24 cellular contexts compared by ENCODE assay signal in the genomic region with DNA sequence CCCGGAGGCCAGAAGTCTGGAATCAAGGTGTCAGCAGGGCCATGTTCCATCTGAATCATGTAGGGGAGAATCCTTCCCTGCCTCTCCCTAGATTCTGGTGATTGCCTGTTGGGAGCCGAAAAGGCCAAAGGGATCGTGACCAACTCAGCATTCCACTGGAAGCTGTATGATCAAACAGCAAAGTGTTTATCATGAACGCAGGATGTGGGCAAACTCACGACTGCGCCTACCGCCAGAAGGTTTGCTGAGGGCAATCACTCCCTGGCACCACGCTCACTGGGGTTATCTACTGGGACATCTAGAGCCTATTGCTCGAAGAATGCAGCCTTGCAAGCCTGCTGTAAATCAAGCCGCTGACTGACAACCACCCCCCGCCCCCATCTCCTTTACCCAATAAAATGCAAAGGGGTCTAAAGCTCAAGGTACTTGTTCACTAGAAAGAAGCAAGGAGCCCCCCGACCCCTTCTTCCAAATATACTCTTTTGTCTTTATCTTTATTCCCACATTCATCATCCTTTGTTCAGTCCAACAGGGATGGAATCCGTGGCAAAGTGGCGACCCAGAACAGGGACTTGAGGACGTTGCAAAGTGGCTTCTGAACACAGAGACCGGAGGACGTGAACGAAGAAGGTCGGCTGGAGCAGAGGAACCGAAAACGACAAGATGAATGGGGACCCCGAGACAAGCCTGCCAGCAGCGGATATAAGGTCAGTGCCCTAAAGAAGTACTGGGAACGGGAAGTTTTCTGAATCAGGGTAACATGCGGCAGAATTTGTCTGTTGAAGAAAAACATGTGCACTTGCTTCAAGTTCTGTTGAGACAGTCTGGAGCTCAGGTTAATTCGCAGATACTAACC. TPM values are rescaled to one million over a fixed set of nuclear protein-coding genes. Genes with fewer than 3 reads are reported as not detected.
DNase-seq lines count a peak whose midpoint lies in the region; ATAC-seq, FAIRE-seq and TF ChIP-seq lines count a peak whose summit lies in the region.
"Had no signal": no experiment of that assay in that cellular context is flagged by ENCODE, and none has a peak within 500 bp of the region (broad histone marks: within the 10 kb centered on the region; RNA-seq: fewer than 3 reads in every experiment).

No MANE protein-coding gene starts in this region.

- no peak for TF ChIP-seq POLR2A in K562 (conservative IDR thresholded peaks at IDR 0.05)
- TF ChIP-seq POLR2A in ovary (IDR thresholded peaks at IDR 0.05), result no peak

- H3K79me1 ChIP-seq in trophoblast cell (ENCODE audit: low read length), result no peaks in the 10 kb centered on the region

- no peaks in the 10 kb centered on the region for H3K4me1 Mint-ChIP-seq in osteocyte (ENCODE audit: unreplicated experiment)
- H3K4me1 Mint-ChIP-seq: CD8-positive, alpha-beta memory T cell had no signal

- H2AFZ ChIP-seq in K562 (ENCODE audit: low read depth, low read length), result no peak overlapping the region
- H2AFZ ChIP-seq in trophoblast cell (ENCODE audit: insufficient read depth, low read length, poor library complexity), result no peak overlapping the region

- DNase-seq in H4 (ENCODE audit: low spot score), result peak; percentile 72
- DNase-seq in MV-4-11 (lab: John Stamatoyannopoulos, UW), result peak; percentile 49
- DNase-seq in K562 (ENCODE audit: extremely low read depth in 1 of 4, low spot score in 3 of 4), result no peak
- DNase-seq in trophoblast cell, result peak; percentile 87 to 93
- DNase-seq in HPDE6-E6E7 (ENCODE audit: extremely low spot score), result no peak
- no peak for DNase-seq in ovary
- no peak for DNase-seq in osteocyte (ENCODE audit: extremely low spot score, unreplicated experiment)
- DNase-seq: Calu3; CD8-positive, alpha-beta memory T cell; DND-41; IMR-90; NCI-H1105 treated with DMSO at 0.1 percent for 48 hours; NCI-H146; NCI-H1930; NCI-H2107; NCI-H446 treated with DMSO at 0.1 percent for 48 hours; NCI-H69; SHP77 treated with DMSO at 0.1 percent for 48 hours had no signal

- H3K27ac Mint-ChIP-seq in osteocyte (ENCODE audit: unreplicated experiment), result no peak overlapping the region
- H3K27ac Mint-ChIP-seq: B cell had no signal

- H3K9ac ChIP-seq in K562 (ENCODE audit: insufficient read depth in 1 of 2, low read depth in 2 of 2, low read length in 2 of 2) (no peak overlapping the region), trophoblast cell (ENCODE audit: low read length) (no peak overlapping the region)

- H3K4me2 ChIP-seq in K562 (ENCODE audit: insufficient read depth, low read length) (no peak overlapping the region), trophoblast cell (ENCODE audit: low read length) (no peak overlapping the region)

- H3K4me3 ChIP-seq in K562 (no peak overlapping the region), trophoblast cell (ENCODE audit: low read depth, low read length) (no peak overlapping the region), ovary (no peak overlapping the region)
- H3K4me3 ChIP-seq: SK-N-MC had no signal

- intact Hi-C loops in K562 (cut with micrococcal nuclease), result no loop called here
- intact Hi-C loops in ovary (cut with DNase I), result no loop called here

- H3K23ac ChIP-seq in trophoblast cell (ENCODE audit: low read length), result no peak overlapping the region

- no peak overlapping the region for H3K4ac ChIP-seq in trophoblast cell (ENCODE audit: low read depth, low read length)

- no peak overlapping the region for H2AK5ac ChIP-seq in trophoblast cell (ENCODE audit: low read length)

- H3K27me3 Mint-ChIP-seq in osteocyte (ENCODE audit: unreplicated experiment), result peaks cover 54% of the 10 kb centered on the region

- no peak overlapping the region for H3K18ac ChIP-seq in trophoblast cell (ENCODE audit: low read length)

- H3K27ac ChIP-seq in K562 (ENCODE audit: extremely low read depth, low read depth, low read length) (no peak overlapping the region), trophoblast cell (ENCODE audit: low read depth, low read length) (peak overlapping the region; percentile 8), ovary (no peak overlapping the region)
- H3K27ac ChIP-seq: SK-N-MC had no signal

- no peaks in the 10 kb centered on the region for H4K20me1 ChIP-seq in K562 (replicated peaks; ENCODE audit: control insufficient read depth, insufficient read depth, low read length)

- H2BK5ac ChIP-seq in trophoblast cell (ENCODE audit: low read depth, low read length, poor library complexity), result no peak overlapping the region

- ATAC-seq in K562, result no peak
- ATAC-seq: Panc1 had no signal

- peaks cover 39 to 51% of the 10 kb centered on the region in 2 experiments for H3K27me3 ChIP-seq in K562 (ENCODE audit: control insufficient read depth in 2 of 2, insufficient read depth in 2 of 2, low read length in 2 of 2)
- H3K27me3 ChIP-seq in trophoblast cell (ENCODE audit: insufficient read depth, low read length), result no peaks in the 10 kb centered on the region
- no peaks in the 10 kb centered on the region for H3K27me3 ChIP-seq in ovary

- peak overlapping the region; percentile 9 for H4K91ac ChIP-seq in trophoblast cell (ENCODE audit: low read depth, low read length)

- H3K79me2 ChIP-seq in K562 (ENCODE audit: control insufficient read depth, insufficient read depth, low read length), result no peaks in the 10 kb centered on the region
- H3K79me2 ChIP-seq in trophoblast cell (ENCODE audit: control insufficient read depth, insufficient read depth, low read length, poor library complexity), result no peaks in the 10 kb centered on the region

- peak; percentile 48 for FAIRE-seq in K562 (lab: Jason Lieb, UNC)
- FAIRE-seq: GM19239, H54 had no signal

- in situ Hi-C loops in K562 (cut with MboI), result no loop called here

- no peak overlapping the region for H3K4me3 Mint-ChIP-seq in osteocyte (ENCODE audit: unreplicated experiment)
- H3K4me3 Mint-ChIP-seq: B cell; CD14-positive monocyte; CD8-positive, alpha-beta memory T cell had no signal

- TF ChIP-seq RAD21 in K562 (CRISPR knock-in tag; conservative IDR thresholded peaks at IDR 0.05 in 1 of 2, IDR thresholded peaks at IDR 0.05 in 1 of 2), result no peak

- CTCF ChIA-PET in K562 (lab: Yijun Ruan, JAX; ENCODE audit: low intra/inter-chr PET ratio), result no interaction called here

- no peak overlapping the region for H4K8ac ChIP-seq in trophoblast cell (ENCODE audit: low read depth, low read length)

- H3K4me1 ChIP-seq in K562 (replicated peaks in 1 of 2; ENCODE audit: control insufficient read depth in 2 of 2, insufficient read depth in 2 of 2, low read length in 2 of 2) (no peaks in the 10 kb centered on the region), trophoblast cell (ENCODE audit: control insufficient read depth in 1 of 2, insufficient read depth in 2 of 2, low read length in 2 of 2) (peaks cover 8 to 16% of the 10 kb centered on the region in 2 experiments), ovary (ENCODE audit: insufficient read depth) (no peaks in the 10 kb centered on the region)

- H3K9me3 ChIP-seq in K562 (replicated peaks; ENCODE audit: control insufficient read depth, insufficient read depth, low read depth, low read length), result no peaks in the 10 kb centered on the region
- no peaks in the 10 kb centered on the region for H3K9me3 ChIP-seq in trophoblast cell (ENCODE audit: insufficient read depth, low read depth, low read length)
- no peaks in the 10 kb centered on the region for H3K9me3 ChIP-seq in ovary

- no peak overlapping the region for H2BK120ac ChIP-seq in trophoblast cell (ENCODE audit: insufficient read depth, low read length, poor library complexity)

- no peak overlapping the region for H4K12ac ChIP-seq in trophoblast cell (ENCODE audit: low read depth, low read length)

- no peak overlapping the region for H3K14ac ChIP-seq in trophoblast cell (ENCODE audit: low read length)

- no peak for TF ChIP-seq EP300 in K562 (IDR thresholded peaks at IDR 0.05; ENCODE audit: low read length)
- TF ChIP-seq EP300 in ovary (IDR thresholded peaks at IDR 0.05), result no peak

- H2BK12ac ChIP-seq in trophoblast cell (ENCODE audit: low read length), result no peak overlapping the region

- BruUV-seq in K562 (replicated peaks; lab: Mats Ljungman, UMichigan), result no TSS peak

- no peaks in the 10 kb centered on the region for H3K36me3 Mint-ChIP-seq in osteocyte (ENCODE audit: unreplicated experiment)
- H3K36me3 Mint-ChIP-seq: CD14-positive monocyte had no signal

- 2% methylated on average over 26 of the region's 26 CpGs for WGBS in K562 (ENCODE audit: insufficient coverage, low coverage, missing lambda C conversion rate)
- WGBS in trophoblast cell (ENCODE audit: extremely low coverage, insufficient coverage, insufficient read length), result no CpG with 5 or more reads among the region's 26 CpGs
- WGBS in ovary, 3 donors, result 58 to 64% (median 61%) methylated on average over 26 of the region's 26 CpGs

- POLR2A ChIA-PET in K562 (lab: Yijun Ruan, JAX), result interaction anchor here (0.6 kb wide), 1 partner anchor 11 kb away, joined by 3 read pairs; no protein-coding TSS in a partner anchor

- H3K36me3 ChIP-seq in K562 (ENCODE audit: control insufficient read depth, insufficient read depth, low read length), result no peaks in the 10 kb centered on the region
- no peaks in the 10 kb centered on the region for H3K36me3 ChIP-seq in trophoblast cell (ENCODE audit: control insufficient read depth in 1 of 2, insufficient read depth in 2 of 2, low read length in 2 of 2)
- no peaks in the 10 kb centered on the region for H3K36me3 ChIP-seq in ovary

- no peaks in the 10 kb centered on the region for H3K9me3 Mint-ChIP-seq in osteocyte (ENCODE audit: unreplicated experiment)

- TF ChIP-seq CTCF in K562 (IDR thresholded peaks at IDR 0.05 in 2 of 3, conservative IDR thresholded peaks at IDR 0.05 in 1 of 3; ENCODE audit: insufficient read depth in 2 of 3, low read depth in 1 of 3, low read length in 3 of 3) (no peak), ovary (IDR thresholded peaks at IDR 0.05) (no peak), osteocyte (IDR thresholded peaks at IDR 0.05) (no peak)

- no peaks in the 10 kb centered on the region for H3K9me1 ChIP-seq in K562 (ENCODE audit: control insufficient read depth, insufficient read depth, low read length)

RNA-seq across cellular contexts. Expression of a gene that starts 16.8 kb away (rescaled TPM):
- total RNA-seq in H4 (2014; rRNA removed; shearing (Covaris generic)), result not detected in 2 replicates
- total RNA-seq in K562 (2011; cell fraction: chromatin; rRNA removed; ENCODE audit: low replicate concordance), result 0.37 and 0.69 TPM in 2 replicates
- 0.53 and 0.83 TPM in 2 replicates for total RNA-seq in K562 (2011; cell fraction: nucleolus; rRNA removed)
- 0.23 TPM in 1 of 2 replicates, not detected in the other for total RNA-seq in K562 (2011; cell fraction: nucleoplasm; rRNA removed)
- not detected in 2 replicates for total RNA-seq in K562 (2014; rRNA removed)
- total RNA-seq in K562 (2014; rRNA removed; fragmentation: Illumina TruSeq; extraction: Trizol), result not detected in 2 replicates
- not detected in 2 replicates for total RNA-seq in K562 (2015; rRNA removed; fragmentation: Illumina TruSeq; extraction: Trizol)
- total RNA-seq in K562 (2021), result 0.27 TPM in 1 of 2 replicates, not detected in the other
- 0.18 and 0.62 TPM in 2 replicates for polyA plus RNA-seq in K562 (2011; rRNA removed)
- 0.19 and 0.32 TPM in 2 replicates for polyA plus RNA-seq in K562 (2011; cell fraction: cytosol; rRNA removed)
- 2.4 and 4.7 TPM in 2 replicates for polyA plus RNA-seq in K562 (2011; cell fraction: nucleus; rRNA removed)
- 0.05 and 0.58 TPM in 2 replicates for polyA plus RNA-seq in K562 (2012)
- polyA plus RNA-seq in K562 (2014; fragmentation: Illumina TruSeq; extraction: Trizol), result not detected in 2 replicates
- under 1 TPM in 1 of 2 experiments, not detected in 1; 0.08 TPM for polyA plus RNA-seq in K562 (2014; fragmentation: Nextera tagmentation; extraction: Ambion mirVana)
- polyA plus RNA-seq in K562 (2014; rRNA removed), result not detected in 2 replicates
- 0.27 TPM in 1 of 2 replicates, not detected in the other for polyA minus RNA-seq in K562 (2011; rRNA and poly(A)+ RNA removed)
- not detected in 2 replicates for polyA minus RNA-seq in K562 (2011; cell fraction: cytosol; rRNA and poly(A)+ RNA removed)
- not detected in 2 replicates for polyA minus RNA-seq in K562 (2011; cell fraction: nucleus; rRNA and poly(A)+ RNA removed)
- not detected in 2 replicates for polyA plus RNA-seq in trophoblast cell (2013)
- 10 to 100 TPM in 1 of 7 donors, 1 to 10 TPM in 5, under 1 TPM in 1; 0.65 to 19.8 (median 2.9) TPM for total RNA-seq in ovary
- polyA plus RNA-seq in ovary, result 1 to 10 TPM; 3.6 to 7.2 TPM
- total RNA-seq in osteocyte, result not detected in 2 replicates
- total RNA-seq: Calu3; CD8-positive, alpha-beta memory T cell; IMR-90 had no signal
- polyA plus RNA-seq: CD14-positive monocyte; CD8-positive, alpha-beta memory T cell; IMR-90 had no signal

RNA-seq across cellular contexts. Expression of a gene that starts 32.5 kb away (rescaled TPM):
- total RNA-seq in H4 (2014; rRNA removed; shearing (Covaris generic)), result 0.10 TPM in 1 of 2 replicates, not detected in the other
- not detected in 2 replicates for total RNA-seq in K562 (2011; cell fraction: chromatin; rRNA removed; ENCODE audit: low replicate concordance)
- total RNA-seq in K562 (2011; cell fraction: nucleolus; rRNA removed), result not detected in 2 replicates
- not detected in 2 replicates for total RNA-seq in K562 (2011; cell fraction: nucleoplasm; rRNA removed)
- total RNA-seq in K562 (2014; rRNA removed) (not detected in 2 replicates), K562 (2014; rRNA removed; fragmentation: Illumina TruSeq; extraction: Trizol) (not detected in 2 replicates), K562 (2015; rRNA removed; fragmentation: Illumina TruSeq; extraction: Trizol) (not detected in 2 replicates), K562 (2021) (not detected in 2 replicates), ovary (1 to 10 TPM in 6 of 7 donors, under 1 TPM in 1; 0.48 to 3.9 (median 1.7) TPM), osteocyte (not detected in 2 replicates)
- polyA plus RNA-seq in K562 (2011; rRNA removed) (0.01 TPM in 2 replicates), K562 (2014; fragmentation: Illumina TruSeq; extraction: Trizol) (not detected in 2 replicates), K562 (2014; fragmentation: Nextera tagmentation; extraction: Ambion mirVana) (not detected), K562 (2014; rRNA removed) (not detected in 2 replicates), ovary (10 to 100 TPM in 1 of 2 donors, under 1 TPM in 1; 0.85 to 26.1 TPM)
- polyA plus RNA-seq in K562 (2011; cell fraction: cytosol; rRNA removed), result 0.01 and 0.04 TPM in 2 replicates
- not detected in 2 replicates for polyA plus RNA-seq in K562 (2011; cell fraction: nucleus; rRNA removed)
- polyA plus RNA-seq in K562 (2012), result 0.04 TPM in 1 of 2 replicates, not detected in the other
- polyA minus RNA-seq in K562 (2011; rRNA and poly(A)+ RNA removed), result not detected in 2 replicates
- polyA minus RNA-seq in K562 (2011; cell fraction: cytosol; rRNA and poly(A)+ RNA removed), result not detected in 2 replicates
- polyA minus RNA-seq in K562 (2011; cell fraction: nucleus; rRNA and poly(A)+ RNA removed), result not detected in 2 replicates
- not detected in 2 replicates for polyA plus RNA-seq in trophoblast cell (2013)
- total RNA-seq: B cell, Calu3, IMR-90 had no signal
- polyA plus RNA-seq: CD8-positive, alpha-beta memory T cell; IMR-90 had no signal

RNA-seq across cellular contexts. Expression of a gene that starts 47.9 kb away (rescaled TPM):
- not detected in 2 replicates for total RNA-seq in H4 (2014; rRNA removed; shearing (Covaris generic))
- total RNA-seq in K562 (2011; cell fraction: chromatin; rRNA removed; ENCODE audit: low replicate concordance), result not detected in 2 replicates
- not detected in 2 replicates for total RNA-seq in K562 (2011; cell fraction: nucleolus; rRNA removed)
- not detected in 2 replicates for total RNA-seq in K562 (2011; cell fraction: nucleoplasm; rRNA removed)
- not detected in 2 replicates for total RNA-seq in K562 (2014; rRNA removed)
- not detected in 2 replicates for total RNA-seq in K562 (2014; rRNA removed; fragmentation: Illumina TruSeq; extraction: Trizol)
- total RNA-seq in K562 (2015; rRNA removed; fragmentation: Illumina TruSeq; extraction: Trizol), result not detected in 2 replicates
- not detected in 2 replicates for total RNA-seq in K562 (2021)
- not detected in 2 replicates for polyA plus RNA-seq in K562 (2011; rRNA removed)
- polyA plus RNA-seq in K562 (2011; cell fraction: cytosol; rRNA removed), result not detected in 2 replicates
- not detected in 2 replicates for polyA plus RNA-seq in K562 (2011; cell fraction: nucleus; rRNA removed)
- polyA plus RNA-seq in K562 (2012), result not detected in 2 replicates
- polyA plus RNA-seq in K562 (2014; fragmentation: Illumina TruSeq; extraction: Trizol), result not detected in 2 replicates
- not detected for polyA plus RNA-seq in K562 (2014; fragmentation: Nextera tagmentation; extraction: Ambion mirVana)
- polyA plus RNA-seq in K562 (2014; rRNA removed), result not detected in 2 replicates
- not detected in 2 replicates for polyA minus RNA-seq in K562 (2011; rRNA and poly(A)+ RNA removed)
- polyA minus RNA-seq in K562 (2011; cell fraction: cytosol; rRNA and poly(A)+ RNA removed), result not detected in 2 replicates
- not detected in 2 replicates for polyA minus RNA-seq in K562 (2011; cell fraction: nucleus; rRNA and poly(A)+ RNA removed)
- polyA plus RNA-seq in trophoblast cell (2013), result not detected in 2 replicates
- 1 to 10 TPM in 1 of 7 donors, under 1 TPM in 5, not detected in 1; 0.33 to 1.4 (median 0.46) TPM for total RNA-seq in ovary
- under 1 TPM; 0.27 to 0.71 TPM for polyA plus RNA-seq in ovary
- total RNA-seq in osteocyte, result not detected in 2 replicates
- total RNA-seq: B cell; Calu3; CD8-positive, alpha-beta memory T cell; IMR-90 had no signal
- polyA plus RNA-seq: CD8-positive, alpha-beta memory T cell; IMR-90 had no signal

RNA-seq across cellular contexts. Expression of a gene that starts 50.2 kb away (rescaled TPM):
- 7.9 and 12.6 TPM in 2 replicates for total RNA-seq in H4 (2014; rRNA removed; shearing (Covaris generic))
- 2.9 and 11.6 TPM in 2 replicates for total RNA-seq in K562 (2011; cell fraction: chromatin; rRNA removed; ENCODE audit: low replicate concordance)
- total RNA-seq in K562 (2011; cell fraction: nucleolus; rRNA removed), result 6.2 and 7.6 TPM in 2 replicates
- 3.4 and 4.6 TPM in 2 replicates for total RNA-seq in K562 (2011; cell fraction: nucleoplasm; rRNA removed)
- total RNA-seq in K562 (2014; rRNA removed) (1.0 and 1.1 TPM in 2 replicates), K562 (2014; rRNA removed; fragmentation: Illumina TruSeq; extraction: Trizol) (0.13 and 0.76 TPM in 2 replicates), K562 (2015; rRNA removed; fragmentation: Illumina TruSeq; extraction: Trizol) (0.53 and 0.69 TPM in 2 replicates), K562 (2021) (1.8 and 1.9 TPM in 2 replicates), ovary (10 to 100 TPM in 5 of 7 donors, 1 to 10 TPM in 2; 5.1 to 15.9 (median 13.1) TPM), osteocyte (27.3 and 27.6 TPM in 2 replicates)
- polyA plus RNA-seq in K562 (2011; rRNA removed) (1.4 and 2.8 TPM in 2 replicates), K562 (2014; fragmentation: Illumina TruSeq; extraction: Trizol) (1.5 TPM in 2 replicates), K562 (2014; fragmentation: Nextera tagmentation; extraction: Ambion mirVana) (not detected), K562 (2014; rRNA removed) (1.00 and 1.2 TPM in 2 replicates), ovary (10 to 100 TPM in 1 of 2 donors, 1 to 10 TPM in 1; 7.2 to 10.9 TPM)
- polyA plus RNA-seq in K562 (2011; cell fraction: cytosol; rRNA removed), result 2.5 and 3.6 TPM in 2 replicates
- polyA plus RNA-seq in K562 (2011; cell fraction: nucleus; rRNA removed), result 4.8 and 5.7 TPM in 2 replicates
- 1.2 and 5.4 TPM in 2 replicates for polyA plus RNA-seq in K562 (2012)
- 2.9 and 3.4 TPM in 2 replicates for polyA minus RNA-seq in K562 (2011; rRNA and poly(A)+ RNA removed)
- 3.0 and 3.9 TPM in 2 replicates for polyA minus RNA-seq in K562 (2011; cell fraction: cytosol; rRNA and poly(A)+ RNA removed)
- polyA minus RNA-seq in K562 (2011; cell fraction: nucleus; rRNA and poly(A)+ RNA removed), result 3.5 and 5.4 TPM in 2 replicates
- polyA plus RNA-seq in trophoblast cell (2013), result 7.0 and 7.3 TPM in 2 replicates

Comparison
In these comparisons a context has a peak if more than half of its experiments do, and no peak if none do; other contexts are left out.
1. DNase-seq: peak in H4 (single experiment), MV-4-11 (single experiment) and trophoblast cell (2 of 2); none in K562 (0 of 4), HPDE6-E6E7 (single experiment), ovary (0 of 5) and osteocyte (single experiment).